Comparison of ENCODE assay signal across 16 cellular contexts in the genomic region with DNA sequence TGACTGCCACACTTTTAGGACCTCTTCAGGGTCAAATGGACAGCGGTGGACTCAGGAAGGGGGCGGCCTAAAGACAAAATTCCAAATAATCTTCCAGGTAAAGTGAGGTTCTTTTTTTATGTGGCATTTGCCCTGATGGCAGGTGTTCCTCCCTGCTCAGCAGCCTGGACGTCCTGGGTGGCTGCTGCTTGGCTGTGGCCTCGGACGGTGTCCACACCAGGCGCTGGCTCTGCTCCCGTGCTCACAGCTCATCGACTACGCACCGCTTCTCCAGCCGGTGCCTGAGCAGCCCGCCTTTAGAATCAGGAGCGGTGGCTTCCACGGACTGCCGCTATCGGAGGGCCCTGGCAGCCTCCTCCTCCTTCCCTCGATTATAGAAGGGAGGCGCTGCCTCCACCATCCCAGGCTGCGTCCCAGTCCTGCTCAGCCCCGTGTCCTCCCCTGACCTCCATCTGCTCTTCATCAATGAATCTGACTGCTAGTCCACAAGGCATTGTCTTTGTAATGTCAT. TPM values are rescaled to one million over a fixed set of nuclear protein-coding genes. Genes with fewer than 3 reads are reported as not detected.
DNase-seq lines count a peak whose midpoint lies in the region; ATAC-seq and TF ChIP-seq lines count a peak whose summit lies in the region.
"Had no signal": no experiment of that assay in that cellular context is flagged by ENCODE, and none has a peak within 500 bp of the region (broad histone marks: within the 10 kb centered on the region; RNA-seq: fewer than 3 reads in every experiment).

No MANE protein-coding gene starts in this region.

- no peaks in the 10 kb centered on the region for H4K20me1 ChIP-seq in BLaER1

- H3K4me1 ChIP-seq in BLaER1 (peaks cover 62% of the 10 kb centered on the region), RWPE2 (ENCODE audit: insufficient read depth, poor library complexity, severe bottlenecking) (peaks cover 17% of the 10 kb centered on the region)

- H3K27me3 ChIP-seq in BLaER1 = no peaks in the 10 kb centered on the region
- H3K27me3 ChIP-seq in RWPE2 (ENCODE audit: insufficient read depth, poor library complexity, severe bottlenecking) = no peaks in the 10 kb centered on the region

- H3K4me2 ChIP-seq in BLaER1 = peak overlapping the region; percentile 74; the same call in 1 of the 2 replicates
- H3K4me2 ChIP-seq: KMS-11 had no signal

- H3K27ac ChIP-seq in BLaER1 (peak overlapping the region; percentile 65; the same call in 1 of the 2 replicates), RWPE2 (ENCODE audit: poor library complexity, severe bottlenecking) (no peak overlapping the region)
- H3K27ac ChIP-seq: KMS-11 had no signal

- H3K4me3 ChIP-seq in BLaER1 (no peak overlapping the region), RWPE2 (ENCODE audit: severe bottlenecking) (no peak overlapping the region)

- no peak for TF ChIP-seq CTCF in RWPE2 (IDR thresholded peaks at IDR 0.05; ENCODE audit: poor library complexity, severe bottlenecking)

- ATAC-seq in RWPE2 (ENCODE audit: low read depth) = no peak

- DNase-seq in RWPE2 (ENCODE audit: low spot score) = peak; percentile 63
- DNase-seq in islet precursor cell = peak; percentile 34
- peak; percentile 72 for DNase-seq in posterior vena cava (ENCODE audit: low spot score)
- no peak for DNase-seq in MV-4-11 (lab: John Stamatoyannopoulos, UW)
- DNase-seq in stimulated activated CD4-positive, alpha-beta T cell treated with anti-CD3 and anti-CD28 coated beads, Interleukin-4, amount 100 ng/mL, for 1 hour = no peak
- no peak for DNase-seq in SW480 (ENCODE audit: low spot score)
- no peak for DNase-seq in activated T-cell treated with anti-CD3 and anti-CD28 coated beads, Interleukin-2, amount 50 U/mL, for 48 hours
- DNase-seq: AML-193; CD4-positive, CD25-positive, alpha-beta regulatory T cell; EL; NCI-H1092 treated with DMSO at 0.1 percent for 48 hours; NCI-H345; NCI-H526 treated with DMSO at 0.1 percent for 48 hours; NK-92 treated with Interleukin-12 subunit alpha and Interleukin-12 subunit beta, amount 100 ng/mL, for 24 hours had no signal

- H3K9me3 ChIP-seq in BLaER1 (peaks cover 15% of the 10 kb centered on the region), RWPE2 (ENCODE audit: severe bottlenecking) (no peaks in the 10 kb centered on the region)

- no peaks in the 10 kb centered on the region for H3K36me3 ChIP-seq in BLaER1
- no peaks in the 10 kb centered on the region for H3K36me3 ChIP-seq in RWPE2 (ENCODE audit: low read depth)

- intact Hi-C loops in posterior vena cava (cut with DNase I) = no loop called here

- no peak overlapping the region for H3K9ac ChIP-seq in BLaER1
- H3K9ac ChIP-seq: KMS-11 had no signal

RNA-seq across cellular contexts. Expression of gene PCSK6, which starts 41.9 kb away (rescaled TPM):
- total RNA-seq in posterior vena cava = 1 to 10 TPM; 9.2 to 9.8 TPM

Comparison
In these comparisons a context has a peak if more than half of its experiments do, and no peak if none do; other contexts are left out.
1. DNase-seq: peak in RWPE2 (single experiment), islet precursor cell (single experiment) and posterior vena cava (single experiment); none in MV-4-11 (single experiment), stimulated activated CD4-positive, alpha-beta T cell treated with anti-CD3 and anti-CD28 coated beads, Interleukin-4, amount 100 ng/mL, for 1 hour (single experiment), SW480 (single experiment) and activated T-cell treated with anti-CD3 and anti-CD28 coated beads, Interleukin-2, amount 50 U/mL, for 48 hours (0 of 2).